ENCODE assay signal across 8 cellular contexts in the genomic region with DNA sequence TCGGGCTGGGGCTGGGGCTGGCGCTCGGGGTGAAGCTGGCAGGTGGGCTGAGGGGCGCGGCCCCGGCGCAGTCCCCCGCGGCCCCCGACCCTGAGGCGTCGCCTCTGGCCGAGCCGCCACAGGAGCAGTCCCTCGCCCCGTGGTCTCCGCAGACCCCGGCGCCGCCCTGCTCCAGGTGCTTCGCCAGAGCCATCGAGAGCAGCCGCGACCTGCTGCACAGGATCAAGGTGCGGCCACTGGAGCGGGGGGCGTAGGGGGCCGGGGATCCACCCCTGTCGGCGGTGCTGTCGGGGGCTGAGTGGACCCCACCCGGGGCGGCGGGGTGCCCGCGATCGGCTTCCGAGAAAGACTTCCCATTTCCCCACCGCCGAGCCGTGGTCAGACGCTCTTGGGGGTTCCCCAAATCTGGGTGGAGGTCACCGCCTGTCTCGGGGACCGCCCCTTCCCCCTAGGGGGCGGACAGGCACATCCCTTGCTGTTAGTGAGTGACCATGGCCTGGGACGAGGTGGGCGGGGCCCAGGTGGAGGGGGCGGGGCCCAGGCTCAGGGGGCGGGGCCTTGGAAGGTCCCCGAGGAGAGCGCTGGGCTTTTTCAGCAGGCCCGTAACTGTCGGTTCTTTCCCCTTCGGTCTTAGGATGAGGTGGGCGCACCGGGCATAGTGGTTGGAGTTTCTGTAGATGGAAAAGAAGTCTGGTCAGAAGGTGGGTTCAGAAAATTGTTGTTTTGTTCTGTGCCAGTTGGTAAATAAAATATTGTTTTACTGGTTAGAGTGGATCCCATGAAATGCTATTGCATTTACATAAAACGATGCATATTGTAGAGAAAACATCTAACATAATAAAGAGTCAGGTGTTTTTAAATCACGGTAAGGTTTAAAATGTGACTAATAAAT.
A peak's percentile ranks its signal among the peaks of the same experiment; 100 is the strongest.
DNase-seq lines count a peak whose midpoint lies in the region; ATAC-seq lines count a peak whose summit lies in the region.

No MANE protein-coding gene starts in this region.

- peak overlapping the region; percentile 78 for H3K27ac ChIP-seq in caudate nucleus (ENCODE audit: low read depth, low read length)

- ATAC-seq in HG02970 (IDR thresholded peaks at IDR 0.05; ENCODE audit: low FRiP score, unreplicated experiment), result peak; percentile 87

- DNase-seq in NCI-H2081 (lab: John Stamatoyannopoulos, UW), result peak; percentile 40 to 57
- DNase-seq in NCI-H2081 treated with DMSO at 0.1 percent for 48 hours (lab: John Stamatoyannopoulos, UW), result no peak
- peak; percentile 27 for DNase-seq in NCI-H2171 (lab: John Stamatoyannopoulos, UW)
- peak; percentile 39 for DNase-seq in activated CD4-positive, CD25-positive, alpha-beta regulatory T cell treated with anti-CD3 and anti-CD28 coated beads, Interleukin-2, amount 50 U/mL, for 16 hours (ENCODE audit: low read depth, low spot score)
- peak in 58 of 61 donors; percentile 12 to 82 (median 59) for DNase-seq in caudate nucleus (lab: John Stamatoyannopoulos, UW)
- peak; percentile 96 for DNase-seq in islet precursor cell
- peak; percentile 53 for DNase-seq in stimulated activated CD4-positive, alpha-beta T cell treated with anti-CD3 and anti-CD28 coated beads, Interleukin-12 subunit alpha, Interleukin-12 subunit beta, amount 100 ng/mL, for 4 hours
